Comparison of ENCODE assay signal across 8 cellular contexts in the genomic region with DNA sequence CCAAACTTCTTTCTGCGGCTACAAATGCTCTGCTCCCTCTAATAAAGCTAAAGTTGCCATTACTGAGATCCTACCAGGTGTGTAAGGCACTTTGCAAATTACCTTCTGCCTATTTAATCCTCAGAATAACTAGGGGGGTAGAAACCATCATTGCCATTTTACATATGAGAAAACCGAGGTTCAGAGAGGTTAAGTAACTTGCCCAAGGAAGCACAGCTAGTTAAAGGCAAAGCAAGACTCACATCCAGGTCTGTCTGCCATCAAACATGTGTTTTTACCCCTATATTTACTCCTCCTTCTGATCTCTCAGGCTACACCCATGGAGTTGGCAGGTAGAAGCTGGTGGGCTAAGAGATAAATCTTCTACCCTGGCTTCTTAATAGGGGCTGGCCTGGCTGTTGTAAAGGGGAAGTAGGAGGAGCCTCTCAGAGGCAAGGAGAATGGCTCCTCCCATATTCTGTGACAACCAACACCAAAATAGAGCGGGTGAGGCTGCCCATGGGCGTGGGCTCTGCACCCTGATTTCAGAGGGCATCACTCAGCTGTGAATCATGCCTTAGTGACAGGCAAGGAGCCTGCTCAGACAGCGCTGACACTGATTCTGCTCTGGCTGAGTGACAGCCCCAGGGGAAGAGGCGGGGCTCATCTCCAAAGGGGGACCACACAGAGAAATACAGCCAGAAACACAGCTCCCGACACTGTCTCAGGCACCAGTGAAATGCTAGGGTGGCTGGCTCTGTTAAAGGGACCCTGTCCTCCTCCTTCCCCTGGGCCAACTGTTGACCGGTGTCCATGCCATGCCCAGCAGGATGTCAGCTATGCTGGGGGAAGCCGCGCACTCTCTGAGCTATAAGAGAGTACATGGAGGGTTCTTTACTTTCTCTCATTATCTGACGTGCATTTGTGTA.
DNase-seq lines count a peak whose midpoint lies in the region; ATAC-seq, FAIRE-seq and TF ChIP-seq lines count a peak whose summit lies in the region.

No MANE protein-coding gene starts in this region.

- intact Hi-C loops in left colon (cut with DNase I, micrococcal nuclease): no loop called here

- ATAC-seq in GM19468 (IDR thresholded peaks at IDR 0.05; ENCODE audit: extremely low read depth, unreplicated experiment): peak; percentile 90
- peak; percentile 71 for ATAC-seq in HG03575 (IDR thresholded peaks at IDR 0.05; ENCODE audit: extremely low read depth, insufficient number of reproducible peaks, low FRiP score, unreplicated experiment)
- peak; percentile 83 for ATAC-seq in left colon

- TF ChIP-seq CTCF in D721Med (IDR thresholded peaks at IDR 0.05; ENCODE audit: insufficient read depth, missing control alignments): no peak

- no peak for FAIRE-seq in D721Med (lab: Jason Lieb, UNC)

- DNase-seq in Ammon's horn (ENCODE audit: low spot score) (peak; percentile 81), T-helper 9 cell (peak; percentile 45), astrocyte of the hippocampus (ENCODE audit: low read depth, low spot score) (peak; percentile 60), left colon (peak in 1 of 2 donors; percentile 46), D721Med (ENCODE audit: insufficient read length, low spot score) (no peak)
- peak; percentile 48 to 86 for DNase-seq in stimulated activated CD4-positive, alpha-beta T cell treated with anti-CD3 and anti-CD28 coated beads, Interleukin-4, amount 100 ng/mL, for 4 hours
